In the genomic region with DNA sequence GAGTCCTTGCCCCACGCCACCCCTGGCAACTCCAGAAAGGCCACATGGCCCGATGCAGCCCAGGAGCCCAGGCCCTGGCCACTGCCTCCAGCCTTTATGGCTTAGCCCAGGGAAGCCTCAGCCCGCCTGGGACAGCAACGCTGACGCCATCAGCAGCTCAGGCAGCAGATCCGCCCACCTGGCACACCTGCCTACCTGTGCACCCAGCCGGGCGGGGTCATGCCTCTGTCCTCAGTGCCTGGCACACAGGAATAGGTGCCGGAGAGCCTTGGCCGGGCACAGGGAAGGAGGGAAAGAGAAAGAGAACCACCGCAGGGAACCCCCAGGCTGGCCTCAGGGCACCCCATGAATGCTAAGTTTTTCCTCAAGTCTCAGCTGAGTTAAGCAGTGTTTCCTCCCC, we compare ENCODE assay signal across 1 cellular context.
TF ChIP-seq lines count a peak whose summit lies in the region.

No MANE protein-coding gene starts in this region.

TF ChIP-seq in H1, 55 proteins besides CTCF, POLR2A, EP300 and RAD21:
- TF ChIP-seq SP2 (IDR thresholded peaks at IDR 0.05; ENCODE audit: low read length), result no peak
- TF ChIP-seq SIX5 (IDR thresholded peaks at IDR 0.05; ENCODE audit: low read depth, low read length), result no peak
- TF ChIP-seq TBP (IDR thresholded peaks at IDR 0.05; ENCODE audit: low read depth, low read length), result no peak
TF ChIP-seq in H1: peak in this region for 0.
